ENCODE assay signal across 17 cellular contexts in genomic region chr5:78113689-78114088, GRCh38.
DNase-seq lines count a peak whose midpoint lies in the region; ATAC-seq, FAIRE-seq and TF ChIP-seq lines count a peak whose summit lies in the region.
"Had no signal": no experiment of that assay in that cellular context is flagged by ENCODE, and none has a peak within 500 bp of the region (broad histone marks: within the 10 kb centered on the region; RNA-seq: fewer than 3 reads in every experiment).

No MANE protein-coding gene starts in this region.

- H3K36me3 Mint-ChIP-seq in IgD-negative memory B cell (peaks cover 6% of the 10 kb centered on the region), WTC11 (peaks cover 16% of the 10 kb centered on the region), progenitor cell of endocrine pancreas (ENCODE audit: insufficient read depth) (peaks cover 19% of the 10 kb centered on the region)
- H3K36me3 Mint-ChIP-seq in activated CD8-positive, alpha-beta memory T cell treated with anti-CD3 and anti-CD28 coated beads, Interleukin-2, amount 10 ng/mL, durations not matched to agents 7 days and 5 days, result peaks cover 17% of the 10 kb centered on the region

- H3K27me3 ChIP-seq in PC-3 (ENCODE audit: low read length), result no peaks in the 10 kb centered on the region
- H3K27me3 ChIP-seq: ascending aorta had no signal

- CTCF ChIA-PET in WTC11 (lab: Charles Lee) (interaction anchor here (0.7 to 1.2 kb wide), 2 partner anchors 14 to 48 kb away, joined by 3 to 4 read pairs; no protein-coding TSS in a partner anchor), HEK293T (lab: Yijun Ruan, JAX) (interaction anchor here (0.5 to 0.6 kb wide), 2 partner anchors 25 to 38 kb away, joined by 3 read pairs; no protein-coding TSS in a partner anchor), PC-3 (lab: Charles Lee) (no interaction called here)
- CTCF ChIA-PET in activated CD8-positive, alpha-beta memory T cell treated with anti-CD3 and anti-CD28 coated beads, Interleukin-2, amount 10 ng/mL, durations not matched to agents 7 days and 5 days (lab: Charles Lee), result interaction anchor here (0.6 kb wide), 1 partner anchor 255 kb away, joined by 3 read pairs; no protein-coding TSS in a partner anchor

- H3K27me3 Mint-ChIP-seq in IgD-negative memory B cell, result no peaks in the 10 kb centered on the region
- no peaks in the 10 kb centered on the region for H3K27me3 Mint-ChIP-seq in WTC11 (ENCODE audit: low read depth)
- H3K27me3 Mint-ChIP-seq in progenitor cell of endocrine pancreas, result no peaks in the 10 kb centered on the region
- no peaks in the 10 kb centered on the region for H3K27me3 Mint-ChIP-seq in activated CD8-positive, alpha-beta memory T cell treated with anti-CD3 and anti-CD28 coated beads, Interleukin-2, amount 10 ng/mL, durations not matched to agents 7 days and 5 days

- H3K4me3 ChIP-seq in PC-3 (ENCODE audit: low read length), result no peak overlapping the region
- H3K4me3 ChIP-seq: ascending aorta, lung had no signal

- BruUV-seq in PC-3 (replicated peaks; lab: Mats Ljungman, UMichigan), result no TSS peak

- intact Hi-C loops in PC-3 (cut with micrococcal nuclease), result no loop called here

- no peaks in the 10 kb centered on the region for H3K36me3 ChIP-seq in PC-3 (ENCODE audit: low read depth, low read length)

- no peaks in the 10 kb centered on the region for H3K9me3 ChIP-seq in PC-3 (ENCODE audit: low read length)
- H3K9me3 ChIP-seq: ascending aorta had no signal

- peak; percentile 58 for FAIRE-seq in GM12892 (lab: Jason Lieb, UNC)
- FAIRE-seq: colon had no signal

- H3K9me2 ChIP-seq in PC-3 (replicated peaks; ENCODE audit: low read length), result no peaks in the 10 kb centered on the region

- H4K20me1 ChIP-seq in PC-3 (ENCODE audit: low read length), result no peaks in the 10 kb centered on the region

- H3K27ac Mint-ChIP-seq in IgD-negative memory B cell (peak overlapping the region; percentile 9 to 48 (median 11)), WTC11 (peak overlapping the region; percentile 10), progenitor cell of endocrine pancreas (peak overlapping the region; percentile 12)
- no peak overlapping the region for H3K27ac Mint-ChIP-seq in activated CD8-positive, alpha-beta memory T cell treated with anti-CD3 and anti-CD28 coated beads, Interleukin-2, amount 10 ng/mL, durations not matched to agents 7 days and 5 days
- H3K27ac Mint-ChIP-seq: activated CD8-positive, alpha-beta T cell treated with anti-CD3 and anti-CD28 coated beads, Interleukin-2, amount 10 ng/mL, durations not matched to agents 7 days and 5 days had no signal

- DNase-seq in GM12892 (ENCODE audit: insufficient read length) (no peak), WTC11 (ENCODE audit: low spot score) (no peak), progenitor cell of endocrine pancreas (ENCODE audit: low spot score, unreplicated experiment) (no peak), HEK293T (ENCODE audit: extremely low spot score) (no peak), PC-3 (no peak)
- no peak for DNase-seq in activated CD8-positive, alpha-beta memory T cell treated with anti-CD3 and anti-CD28 coated beads, Interleukin-2, amount 10 ng/mL, durations not matched to agents 7 days and 5 days
- DNase-seq: activated CD8-positive, alpha-beta T cell treated with anti-CD3 and anti-CD28 coated beads, Interleukin-2, amount 10 ng/mL, durations not matched to agents 7 days and 5 days; AML-193; DMS153; NCI-H1105 treated with DMSO at 0.1 percent for 48 hours; OCI-M1 had no signal

- no peak overlapping the region for H3K27ac ChIP-seq in PC-3 (ENCODE audit: low read length)
- H3K27ac ChIP-seq: ascending aorta had no signal

- H3K9me3 Mint-ChIP-seq in IgD-negative memory B cell (no peaks in the 10 kb centered on the region), WTC11 (peaks cover 7% of the 10 kb centered on the region; the same call in 1 of the 2 replicates), progenitor cell of endocrine pancreas (ENCODE audit: low read depth) (no peaks in the 10 kb centered on the region)
- no peaks in the 10 kb centered on the region for H3K9me3 Mint-ChIP-seq in activated CD8-positive, alpha-beta memory T cell treated with anti-CD3 and anti-CD28 coated beads, Interleukin-2, amount 10 ng/mL, durations not matched to agents 7 days and 5 days (ENCODE audit: low read depth)

- no peaks in the 10 kb centered on the region for H3K4me1 ChIP-seq in PC-3 (ENCODE audit: insufficient read depth, low read length)
- H3K4me1 ChIP-seq: ascending aorta had no signal

- POLR2A ChIA-PET in WTC11 (lab: Charles Lee) (no interaction called here), HEK293T (lab: Yijun Ruan, JAX) (interaction anchor here (0.6 kb wide), 1 partner anchor 8 kb away, joined by 3 read pairs; no protein-coding TSS in a partner anchor), PC-3 (lab: Charles Lee; ENCODE audit: unreplicated experiment) (no interaction called here)

- H2AFZ ChIP-seq in PC-3 (ENCODE audit: low read length), result no peak overlapping the region

- TF ChIP-seq CTCF in WTC11 (IDR thresholded peaks at IDR 0.05) (no peak), progenitor cell of endocrine pancreas (IDR thresholded peaks at IDR 0.05; ENCODE audit: unreplicated experiment) (no peak), PC-3 (conservative IDR thresholded peaks at IDR 0.05; ENCODE audit: low read depth, low read length) (no peak)

- TF ChIP-seq POLR2A in GM12892 (IDR thresholded peaks at IDR 0.05; ENCODE audit: low read depth, low read length), result no peak

- no peak overlapping the region for H3K4me2 ChIP-seq in PC-3 (ENCODE audit: low read length)

- H3K4me3 Mint-ChIP-seq in IgD-negative memory B cell (peak overlapping the region; percentile 16 to 59 (median 46)), WTC11 (no peak overlapping the region), progenitor cell of endocrine pancreas (ENCODE audit: low read depth) (no peak overlapping the region)
- H3K4me3 Mint-ChIP-seq in activated CD8-positive, alpha-beta memory T cell treated with anti-CD3 and anti-CD28 coated beads, Interleukin-2, amount 10 ng/mL, durations not matched to agents 7 days and 5 days, result no peak overlapping the region
- H3K4me3 Mint-ChIP-seq: activated CD8-positive, alpha-beta T cell treated with anti-CD3 and anti-CD28 coated beads, Interleukin-2, amount 10 ng/mL, durations not matched to agents 7 days and 5 days had no signal

- no peak overlapping the region for H3K9ac ChIP-seq in PC-3 (ENCODE audit: low read length)

- H3K79me2 ChIP-seq in PC-3 (ENCODE audit: low read length), result no peaks in the 10 kb centered on the region

- no peak for ATAC-seq in WTC11
- ATAC-seq in PC-3, result no peak
- no peak for ATAC-seq in GM18909 (IDR thresholded peaks at IDR 0.05; ENCODE audit: poor library complexity, unreplicated experiment)
- ATAC-seq in activated CD8-positive, alpha-beta memory T cell treated with anti-CD3 and anti-CD28 coated beads, Interleukin-2, amount 10 ng/mL, durations not matched to agents 7 days and 5 days, result no peak
- ATAC-seq: activated CD8-positive, alpha-beta T cell treated with anti-CD3 and anti-CD28 coated beads, Interleukin-2, amount 10 ng/mL, durations not matched to agents 7 days and 5 days; HCT116 had no signal

- H3F3A ChIP-seq in PC-3 (ENCODE audit: low read length, unreplicated experiment), result no peaks in the 10 kb centered on the region

- H3K4me1 Mint-ChIP-seq in IgD-negative memory B cell (peaks cover 16 to 21% (median 20%) of the 10 kb centered on the region in 3 donors), WTC11 (peaks cover 2% of the 10 kb centered on the region; the same call in 1 of the 2 replicates), progenitor cell of endocrine pancreas (ENCODE audit: low read depth) (peaks cover 15% of the 10 kb centered on the region)
- H3K4me1 Mint-ChIP-seq in activated CD8-positive, alpha-beta memory T cell treated with anti-CD3 and anti-CD28 coated beads, Interleukin-2, amount 10 ng/mL, durations not matched to agents 7 days and 5 days, result no peaks in the 10 kb centered on the region

TF ChIP-seq in WTC11, 78 proteins besides CTCF, POLR2A, EP300 and RAD21 (continues in another document):
- TF ChIP-seq E2F1 (CRISPR knock-in tag; IDR thresholded peaks at IDR 0.05), result no peak

TF ChIP-seq in HEK293T, 16 proteins besides CTCF, POLR2A, EP300 and RAD21:
- TF ChIP-seq TARDBP (IDR thresholded peaks at IDR 0.05) (no peak), FOXM1 (IDR thresholded peaks at IDR 0.05; ENCODE audit: borderline replicate concordance) (no peak), ARNT (IDR thresholded peaks at IDR 0.05) (no peak)

Comparison
In these comparisons a context has a peak if more than half of its experiments do, and no peak if none do; other contexts are left out.
1. H3K4me3 Mint-ChIP-seq: peak in IgD-negative memory B cell (4 of 4); none in WTC11 (single experiment), progenitor cell of endocrine pancreas (single experiment) and activated CD8-positive, alpha-beta memory T cell treated with anti-CD3 and anti-CD28 coated beads, Interleukin-2, amount 10 ng/mL, durations not matched to agents 7 days and 5 days (single experiment).